Comparison of ENCODE assay signal across 2 cellular contexts in the genomic region with DNA sequence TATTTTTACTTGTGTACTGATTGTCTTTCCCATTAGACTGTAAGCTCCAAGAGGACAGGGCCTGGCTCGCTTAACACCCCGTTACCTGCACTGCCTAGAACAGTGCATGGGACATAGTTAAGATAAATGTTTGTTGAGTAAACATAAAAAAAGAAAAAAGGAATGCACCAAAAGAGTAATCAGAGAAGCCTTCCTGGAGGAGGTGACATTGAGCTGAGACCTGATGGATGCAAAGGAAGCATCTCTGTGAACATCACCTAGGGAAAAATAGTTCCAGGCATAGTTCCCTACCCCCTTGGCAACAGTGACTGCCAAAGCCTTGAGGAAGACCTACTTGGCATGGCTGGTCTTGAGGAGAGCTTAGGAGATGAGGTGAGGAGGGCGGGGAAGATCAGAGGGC.
TF ChIP-seq lines count a peak whose summit lies in the region.

No MANE protein-coding gene starts in this region.

TF ChIP-seq in HepG2, 621 proteins besides CTCF, POLR2A, EP300 and RAD21:
- peak; percentile 83 for TF ChIP-seq ZFP36 (IDR thresholded peaks at IDR 0.05; ENCODE audit: borderline replicate concordance, low read depth, low read length, partially characterized antibody)
- TF ChIP-seq MIXL1 (CRISPR knock-in tag; IDR thresholded peaks at IDR 0.05) = no peak
- TF ChIP-seq, protein P1, sequence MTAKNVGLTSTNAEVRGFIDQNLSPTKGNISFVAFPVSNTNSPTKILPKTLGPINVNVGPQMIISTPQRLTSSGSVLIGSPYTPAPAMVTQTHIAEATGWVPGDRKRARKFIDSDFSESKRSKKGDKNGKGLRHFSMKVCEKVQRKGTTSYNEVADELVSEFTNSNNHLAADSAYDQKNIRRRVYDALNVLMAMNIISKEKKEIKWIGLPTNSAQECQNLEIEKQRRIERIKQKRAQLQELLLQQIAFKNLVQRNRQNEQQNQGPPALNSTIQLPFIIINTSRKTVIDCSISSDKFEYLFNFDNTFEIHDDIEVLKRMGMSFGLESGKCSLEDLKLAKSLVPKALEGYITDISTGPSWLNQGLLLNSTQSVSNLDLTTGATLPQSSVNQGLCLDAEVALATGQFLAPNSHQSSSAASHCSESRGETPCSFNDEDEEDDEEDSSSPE (CRISPR knock-in tag; IDR thresholded peaks at IDR 0.05) = no peak
- TF ChIP-seq ZNF619 (CRISPR knock-in tag; IDR thresholded peaks at IDR 0.05) = no peak
- TF ChIP-seq LCORL (IDR thresholded peaks at IDR 0.05) = no peak
- TF ChIP-seq LCORL (CRISPR knock-in tag; IDR thresholded peaks at IDR 0.05) = no peak
- no peak for TF ChIP-seq ZNF556 (CRISPR knock-in tag; IDR thresholded peaks at IDR 0.05; ENCODE audit: borderline replicate concordance)
- TF ChIP-seq PAXIP1 (CRISPR knock-in tag; conservative IDR thresholded peaks at IDR 0.05) = no peak

TF ChIP-seq in H1, 55 proteins besides CTCF, POLR2A, EP300 and RAD21:
- TF ChIP-seq CBX5 (IDR thresholded peaks at IDR 0.05; ENCODE audit: low read depth, low read length) (no peak), TBP (IDR thresholded peaks at IDR 0.05; ENCODE audit: low read depth, low read length) (no peak), TAF1 (IDR thresholded peaks at IDR 0.05; ENCODE audit: low read depth, low read length) (no peak), CHD1 (IDR thresholded peaks at IDR 0.05; ENCODE audit: low read depth, low read length) (no peak), NRF1 (IDR thresholded peaks at IDR 0.05; ENCODE audit: low read depth, low read length) (no peak), TAF7 (optimal IDR thresholded peaks at IDR 0.05; ENCODE audit: borderline replicate concordance, low read depth, low read length) (no peak), USF2 (IDR thresholded peaks at IDR 0.05; ENCODE audit: low read length) (no peak), RFX5 (IDR thresholded peaks at IDR 0.05; ENCODE audit: borderline replicate concordance, low read depth, low read length) (no peak), SIN3A (conservative IDR thresholded peaks at IDR 0.05 in 1 of 2, IDR thresholded peaks at IDR 0.05 in 1 of 2; ENCODE audit: low read depth in 1 of 2, low read length in 2 of 2) (no peak), ASH2L (IDR thresholded peaks at IDR 0.05; ENCODE audit: low read length) (no peak), HDAC2 (IDR thresholded peaks at IDR 0.05; ENCODE audit: borderline replicate concordance in 1 of 2, low read depth in 2 of 2, low read length in 2 of 2) (no peak), PHF8 (conservative IDR thresholded peaks at IDR 0.05; ENCODE audit: low read depth, low read length) (no peak), MAX (IDR thresholded peaks at IDR 0.05) (no peak), TCF12 (IDR thresholded peaks at IDR 0.05; ENCODE audit: low read depth, low read length) (no peak), JUND (IDR thresholded peaks at IDR 0.05; ENCODE audit: low read length) (no peak), SUZ12 (IDR thresholded peaks at IDR 0.05; ENCODE audit: low read length) (no peak), SP2 (IDR thresholded peaks at IDR 0.05; ENCODE audit: low read length) (no peak), SAP30 (IDR thresholded peaks at IDR 0.05; ENCODE audit: insufficient read depth, insufficient replicate concordance, low read length) (no peak), EZH2 (IDR thresholded peaks at IDR 0.05; ENCODE audit: low read depth, low read length, severe bottlenecking) (no peak), SP1 (IDR thresholded peaks at IDR 0.05; ENCODE audit: low read depth, low read length) (no peak)
